ENCODE assay signal across 1 cellular context in the genomic region with DNA sequence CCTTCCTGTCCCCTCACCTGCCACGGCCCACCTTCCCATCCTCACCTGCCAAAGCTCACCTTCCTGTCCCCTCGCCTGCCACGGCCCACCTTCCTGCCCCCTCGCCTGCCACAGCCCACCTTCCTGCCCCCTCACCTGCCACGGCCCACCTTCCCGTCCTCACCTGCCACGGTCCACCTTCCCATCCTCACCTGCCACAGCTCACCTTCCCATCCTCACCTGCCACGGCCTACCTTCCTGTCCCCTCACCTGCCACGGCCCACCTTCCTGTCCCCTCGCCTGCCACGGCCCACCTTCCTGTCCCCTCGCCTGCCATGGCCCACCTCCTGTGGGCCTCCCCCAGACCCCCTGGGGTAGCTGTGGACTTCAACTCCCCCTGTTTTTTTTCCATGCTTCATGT.
A peak's percentile ranks its signal among the peaks of the same experiment; 100 is the strongest.
TF ChIP-seq lines count a peak whose summit lies in the region.

No MANE protein-coding gene starts in this region.

TF ChIP-seq in H1, 55 proteins besides CTCF, POLR2A, EP300 and RAD21:
- TF ChIP-seq JUN (IDR thresholded peaks at IDR 0.05; ENCODE audit: low read depth, low read length), result no peak
- TF ChIP-seq EZH2 (IDR thresholded peaks at IDR 0.05; ENCODE audit: low read depth, low read length, severe bottlenecking), result no peak
- no peak for TF ChIP-seq SIX5 (IDR thresholded peaks at IDR 0.05; ENCODE audit: low read depth, low read length)
- no peak for TF ChIP-seq CBX5 (IDR thresholded peaks at IDR 0.05; ENCODE audit: low read depth, low read length)
- 0 out of 2 replicates have a peak, but pooled peaks have one; percentile 23 for TF ChIP-seq POLR2AphosphoS5 (IDR thresholded peaks at IDR 0.05; ENCODE audit: low read depth, low read length)
- no peak for TF ChIP-seq PHF8 (conservative IDR thresholded peaks at IDR 0.05; ENCODE audit: low read depth, low read length)
- TF ChIP-seq YY1 (IDR thresholded peaks at IDR 0.05; ENCODE audit: low read depth, low read length), result no peak
